ENCODE assay signal across 26 cellular contexts in the genomic region with DNA sequence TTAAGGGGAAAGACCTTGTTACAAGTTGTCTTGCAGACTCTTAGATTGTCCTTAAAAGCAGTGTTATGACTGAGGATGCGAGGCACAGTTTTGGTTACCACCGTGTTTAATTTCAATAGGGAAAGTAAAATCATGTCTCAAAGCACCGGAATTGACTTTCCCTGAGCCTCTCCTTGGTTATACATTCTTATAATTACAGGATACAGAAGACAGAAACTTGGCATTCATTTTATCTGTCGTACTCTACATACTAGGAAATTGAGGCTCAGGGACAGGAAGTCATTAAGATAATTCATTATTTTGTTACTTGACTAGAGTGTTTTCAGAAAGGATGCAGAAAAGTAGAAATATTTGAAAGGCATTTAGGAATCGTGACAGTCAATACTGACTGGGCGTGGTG. TPM values are rescaled to one million over a fixed set of nuclear protein-coding genes. Genes with fewer than 3 reads are reported as not detected.
"Had no signal": no experiment of that assay in that cellular context is flagged by ENCODE, and none has a peak within 500 bp of the region (broad histone marks: within the 10 kb centered on the region; RNA-seq: fewer than 3 reads in every experiment).

No MANE protein-coding gene starts in this region.

- H3K36me3 Mint-ChIP-seq: activated naive CD8-positive, alpha-beta T cell treated with anti-CD3 and anti-CD28 coated beads for 36 hours; natural killer cell had no signal

- DNase-seq: activated B cell treated with CpG ODN at 0.5 μM for 24 hours; activated CD4-positive, alpha-beta T cell treated with anti-CD3 and anti-CD28 coated beads for 4 hours; activated CD4-positive, alpha-beta T cell treated with anti-CD3 and anti-CD28 coated beads, Interleukin-2, amount 50 U/mL, for 48 hours; activated naive CD4-positive, alpha-beta T cell treated with Interleukin-2 at 50 U/mL for 16 hours; activated naive CD8-positive, alpha-beta T cell treated with anti-CD3 and anti-CD28 coated beads for 36 hours; activated T-cell treated with anti-CD3 and anti-CD28 coated beads, Interleukin-2, amount 50 U/mL, for 48 hours; cerebellar nuclear complex; cortex of kidney; erythroblast; hippocampal formation; lower lobe of right lung; natural killer cell; ovary; psoas muscle; right cardiac atrium; stimulated activated CD4-positive, alpha-beta T cell treated with anti-CD3 and anti-CD28 coated beads, Interleukin-1b, Interleukin-23, amount 100 ng/mL, for 48 hours; substantia nigra; SW 1271; T-helper 17 cell; thyroid gland had no signal

- H3K27me3 Mint-ChIP-seq: activated B cell treated with CpG ODN at 0.5 μM for 24 hours; activated naive CD8-positive, alpha-beta T cell treated with anti-CD3 and anti-CD28 coated beads for 36 hours; stimulated activated naive CD8-positive, alpha-beta T cell treated with anti-CD3 and anti-CD28 coated beads, Interleukin-15, Interleukin-2, amounts not matched to agents 100 ng/mL and 50 ng/mL, for 24 hours; T-helper 17 cell had no signal

- H3K9me3 ChIP-seq: lower lobe of right lung, ovary, psoas muscle, thyroid gland had no signal

- H3K27me3 ChIP-seq: foreskin keratinocyte, ovary, thyroid gland had no signal

- H3K27ac ChIP-seq: foreskin keratinocyte, lower lobe of right lung, ovary, psoas muscle, thyroid gland had no signal

- H3K9me3 Mint-ChIP-seq: activated B cell treated with CpG ODN at 0.5 μM for 24 hours; activated naive CD8-positive, alpha-beta T cell treated with anti-CD3 and anti-CD28 coated beads for 36 hours; natural killer cell had no signal

- FAIRE-seq: bronchial epithelial cell, islet of Langerhans had no signal

- H3K4me1 ChIP-seq: psoas muscle, thyroid gland had no signal

- H3K4me3 Mint-ChIP-seq: activated B cell treated with CpG ODN at 0.5 μM for 24 hours; activated naive CD8-positive, alpha-beta T cell treated with anti-CD3 and anti-CD28 coated beads for 36 hours; natural killer cell; stimulated activated naive CD8-positive, alpha-beta T cell treated with anti-CD3 and anti-CD28 coated beads, Interleukin-15, Interleukin-2, amounts not matched to agents 100 ng/mL and 50 ng/mL, for 24 hours; T-helper 17 cell had no signal

- H3K36me3 ChIP-seq: lower lobe of right lung, ovary, thyroid gland had no signal

- H3K4me1 Mint-ChIP-seq: activated B cell treated with CpG ODN at 0.5 μM for 24 hours; activated naive CD8-positive, alpha-beta T cell treated with anti-CD3 and anti-CD28 coated beads for 36 hours; natural killer cell; T-helper 17 cell had no signal

- H3K4me3 ChIP-seq: lower lobe of right lung, ovary, psoas muscle, thyroid gland had no signal

- ATAC-seq: lower lobe of right lung, natural killer cell, psoas muscle, T-helper 17 cell had no signal

- H3K27ac Mint-ChIP-seq: activated B cell treated with CpG ODN at 0.5 μM for 24 hours; activated naive CD8-positive, alpha-beta T cell treated with anti-CD3 and anti-CD28 coated beads for 36 hours; natural killer cell; stimulated activated naive CD8-positive, alpha-beta T cell treated with anti-CD3 and anti-CD28 coated beads, Interleukin-15, Interleukin-2, amounts not matched to agents 100 ng/mL and 50 ng/mL, for 24 hours; T-helper 17 cell had no signal

RNA-seq across cellular contexts. Expression of a gene that starts 54.0 kb away (rescaled TPM):
- total RNA-seq: activated B cell treated with CpG ODN at 0.5 μM for 24 hours; activated CD8-positive, alpha-beta memory T cell treated with anti-CD3 and anti-CD28 coated beads for 36 hours; activated naive CD8-positive, alpha-beta T cell treated with anti-CD3 and anti-CD28 coated beads for 36 hours; bronchial epithelial cell; foreskin keratinocyte; lower lobe of right lung; natural killer cell; ovary; psoas muscle; right cardiac atrium; T-helper 17 cell; thyroid gland; ureter had no signal
- polyA plus RNA-seq: foreskin keratinocyte, ovary, psoas muscle, right cardiac atrium had no signal
